ENCODE assay signal across 7 cellular contexts in genomic region chr20:63639093-63639860, GRCh38. TPM values are rescaled to one million over a fixed set of nuclear protein-coding genes. Genes with fewer than 3 reads are reported as not detected.
DNase-seq lines count a peak whose midpoint lies in the region; ATAC-seq and TF ChIP-seq lines count a peak whose summit lies in the region.

No MANE protein-coding gene starts in this region.

- peak overlapping the region; percentile 90 for H3K27ac Mint-ChIP-seq in activated T-helper 17 cell treated with anti-CD3 and anti-CD28 coated beads, Interleukin-2, amount 50 U/mL, for 72 hours
- H3K27ac Mint-ChIP-seq in memory B cell, result peak overlapping the region; percentile 92

- H3K36me3 ChIP-seq in RWPE2 (ENCODE audit: low read depth) (no peaks in the 10 kb centered on the region), thyroid gland (no peaks in the 10 kb centered on the region)

- H3K9me3 ChIP-seq in RWPE2 (ENCODE audit: severe bottlenecking) (no peaks in the 10 kb centered on the region), thyroid gland (no peaks in the 10 kb centered on the region)

- intact Hi-C loops in thyroid gland (cut with DNase I), result no loop called here

- H3K4me1 ChIP-seq in RWPE2 (ENCODE audit: insufficient read depth, poor library complexity, severe bottlenecking), result no peaks in the 10 kb centered on the region
- peaks cover 27 to 48% of the 10 kb centered on the region in 2 donors for H3K4me1 ChIP-seq in thyroid gland

- peaks cover 13% of the 10 kb centered on the region for H3K4me1 Mint-ChIP-seq in activated T-helper 17 cell treated with anti-CD3 and anti-CD28 coated beads, Interleukin-2, amount 50 U/mL, for 72 hours
- peaks cover 25% of the 10 kb centered on the region for H3K4me1 Mint-ChIP-seq in memory B cell

- WGBS in thyroid gland, 2 donors, result 65 to 68% methylated on average over 12 to 14 of the region's 15 CpGs

- no peaks in the 10 kb centered on the region for H3K27me3 Mint-ChIP-seq in activated T-helper 17 cell treated with anti-CD3 and anti-CD28 coated beads, Interleukin-2, amount 50 U/mL, for 72 hours
- H3K27me3 Mint-ChIP-seq in memory B cell, result no peaks in the 10 kb centered on the region

- no peak for TF ChIP-seq POLR2A in thyroid gland (IDR thresholded peaks at IDR 0.05)

- H3K4me3 ChIP-seq in RWPE2 (ENCODE audit: severe bottlenecking) (no peak overlapping the region), thyroid gland (replicated peaks in 1 of 3) (no peak overlapping the region)

- H3K9me3 Mint-ChIP-seq in activated T-helper 17 cell treated with anti-CD3 and anti-CD28 coated beads, Interleukin-2, amount 50 U/mL, for 72 hours, result no peaks in the 10 kb centered on the region
- no peaks in the 10 kb centered on the region for H3K9me3 Mint-ChIP-seq in memory B cell

- TF ChIP-seq CTCF in RWPE2 (IDR thresholded peaks at IDR 0.05; ENCODE audit: poor library complexity, severe bottlenecking), result no peak
- no peak for TF ChIP-seq CTCF in thyroid gland (IDR thresholded peaks at IDR 0.05)

- ATAC-seq in RWPE2 (ENCODE audit: low read depth) (no peak), memory B cell (ENCODE audit: low read depth) (peak; percentile 24), HG02870 (IDR thresholded peaks at IDR 0.05; ENCODE audit: unreplicated experiment) (no peak)
- peak; percentile 59 for ATAC-seq in activated T-helper 17 cell treated with anti-CD3 and anti-CD28 coated beads, Interleukin-2, amount 50 U/mL, for 72 hours (replicated peaks)

- DNase-seq in RWPE2 (ENCODE audit: low spot score) (no peak), memory B cell (ENCODE audit: low spot score in 2 of 2) (peak in 1 of 2 donors; percentile 54), thyroid gland (peak in 1 of 2 donors; percentile 40), islet precursor cell (no peak), NCI-H1092 treated with DMSO at 0.1 percent for 48 hours (lab: John Stamatoyannopoulos, UW) (no peak)

- peak overlapping the region; percentile 80 for H3K4me3 Mint-ChIP-seq in activated T-helper 17 cell treated with anti-CD3 and anti-CD28 coated beads, Interleukin-2, amount 50 U/mL, for 72 hours
- H3K4me3 Mint-ChIP-seq in memory B cell, result peak overlapping the region; percentile 94

- H3K27ac ChIP-seq in RWPE2 (ENCODE audit: poor library complexity, severe bottlenecking) (peak overlapping the region; percentile 1), thyroid gland (peak overlapping the region; percentile 38 to 63 (median 60))

- H3K27me3 ChIP-seq in RWPE2 (ENCODE audit: insufficient read depth, poor library complexity, severe bottlenecking) (no peaks in the 10 kb centered on the region), thyroid gland (no peaks in the 10 kb centered on the region)

- peaks cover 7% of the 10 kb centered on the region for H3K36me3 Mint-ChIP-seq in activated T-helper 17 cell treated with anti-CD3 and anti-CD28 coated beads, Interleukin-2, amount 50 U/mL, for 72 hours (ENCODE audit: low read depth)
- H3K36me3 Mint-ChIP-seq in memory B cell, result peaks cover 3% of the 10 kb centered on the region

RNA-seq across cellular contexts. Expression of gene GMEB2, which starts 12.4 kb away (rescaled TPM):
- total RNA-seq in activated T-helper 17 cell treated with anti-CD3 and anti-CD28 coated beads, Interleukin-2, amount 50 U/mL, for 72 hours, result 10 to 100 TPM; 11.5 to 19.6 TPM
- total RNA-seq in thyroid gland, result 10 to 100 TPM; 23.1 to 34.9 (median 29.9) TPM

RNA-seq across cellular contexts. Expression of gene STMN3, which starts 13.9 kb away (rescaled TPM):
- 10 to 100 TPM; 15.1 to 24.7 TPM for total RNA-seq in activated T-helper 17 cell treated with anti-CD3 and anti-CD28 coated beads, Interleukin-2, amount 50 U/mL, for 72 hours
- 10 to 100 TPM; 53.7 to 84.0 (median 66.1) TPM for total RNA-seq in thyroid gland

RNA-seq across cellular contexts. Expression of gene RTEL1, which starts 18.8 kb away (rescaled TPM):
- total RNA-seq in activated T-helper 17 cell treated with anti-CD3 and anti-CD28 coated beads, Interleukin-2, amount 50 U/mL, for 72 hours, result 10 to 100 TPM; 41.8 to 51.8 TPM
- 10 to 100 TPM; 14.1 to 87.4 (median 54.2) TPM for total RNA-seq in thyroid gland

RNA-seq across cellular contexts. Expression of gene TNFRSF6B, which starts 57.2 kb away (rescaled TPM):
- not detected for total RNA-seq in activated T-helper 17 cell treated with anti-CD3 and anti-CD28 coated beads, Interleukin-2, amount 50 U/mL, for 72 hours
- total RNA-seq in thyroid gland, result 10 to 100 TPM in 2 of 4 donors, 1 to 10 TPM in 2; 6.7 to 15.5 (median 10.5) TPM

Comparison
In these comparisons a context has a peak if more than half of its experiments do, and no peak if none do; other contexts are left out.
1. ATAC-seq: peak in activated T-helper 17 cell treated with anti-CD3 and anti-CD28 coated beads, Interleukin-2, amount 50 U/mL, for 72 hours (single experiment) and memory B cell (single experiment); none in RWPE2 (single experiment) and HG02870 (single experiment).